In genomic region chr7:6462094-6462493, GRCh38 we compare ENCODE assay signal across 20 cellular contexts.
"Had no signal": no experiment of that assay in that cellular context is flagged by ENCODE, and none has a peak within 500 bp of the region (broad histone marks: within the 10 kb centered on the region; RNA-seq: fewer than 3 reads in every experiment).

No MANE protein-coding gene starts in this region.

- DNase-seq: activated CD4-positive, alpha-beta T cell treated with anti-CD3 and anti-CD28 coated beads for 48 hours; activated CD4-positive, CD25-positive, alpha-beta regulatory T cell; activated CD8-positive, alpha-beta T cell treated with anti-CD3 and anti-CD28 coated beads for 36 hours; activated naive CD4-positive, alpha-beta T cell; activated naive CD8-positive, alpha-beta T cell treated with anti-CD3 and anti-CD28 coated beads for 36 hours; activated T-cell treated with anti-CD3 and anti-CD28 coated beads, Interleukin-2, amount 50 U/mL, for 1 hour; amniotic stem cell; body of pancreas; head of caudate nucleus; midbrain; spleen; stimulated activated CD4-positive, alpha-beta T cell treated with anti-CD3 and anti-CD28 coated beads, Interleukin-4, amount 100 ng/mL, for 4 hours; stimulated activated naive B cell treated with anti-CD40 and anti-IgM and Interleukin-4, amounts not matched to agents 10 μg/mL and 1 μg/mL and 100 μg/mL, for 72 hours; T1000; upper lobe of right lung had no signal

- H3K9me3 ChIP-seq: body of pancreas, spleen, thoracic aorta, upper lobe of right lung had no signal

- H3K4me1 ChIP-seq: spleen, upper lobe of right lung had no signal

- H3K27ac ChIP-seq: body of pancreas, epithelial cell of prostate, spleen, thoracic aorta, upper lobe of right lung had no signal

- ATAC-seq: activated CD8-positive, alpha-beta T cell treated with anti-CD3 and anti-CD28 coated beads for 36 hours; activated T-helper 17 cell treated with anti-CD3 and anti-CD28 coated beads, Interleukin-2, amount 50 U/mL, for 72 hours; body of pancreas; left lobe of liver; stimulated activated naive B cell treated with anti-CD40 and anti-IgM and Interleukin-4, amounts not matched to agents 10 μg/mL and 1 μg/mL and 100 μg/mL, for 72 hours; upper lobe of right lung had no signal

- H3K4me3 ChIP-seq: body of pancreas, lung, spleen, thoracic aorta, upper lobe of right lung had no signal

- H3K27me3 ChIP-seq: body of pancreas, spleen, upper lobe of right lung had no signal
